In genomic region chr18:63207154-63207790, GRCh38 we compare ENCODE assay signal across 8 cellular contexts.
DNase-seq lines count a peak whose midpoint lies in the region; ATAC-seq and TF ChIP-seq lines count a peak whose summit lies in the region.

No MANE protein-coding gene starts in this region.

- TF ChIP-seq CTCF in GM20000 (IDR thresholded peaks at IDR 0.05; ENCODE audit: extremely low read depth, missing control alignments) (no peak), thyroid gland (IDR thresholded peaks at IDR 0.05) (no peak)

- H3K27ac ChIP-seq in thyroid gland: no peak overlapping the region

- H3K36me3 Mint-ChIP-seq in central memory CD8-positive, alpha-beta T cell (ENCODE audit: insufficient read depth): no peaks in the 10 kb centered on the region

- WGBS in thyroid gland, 2 donors: 86 to 88% methylated on average over 14 of the region's 14 CpGs

- no peaks in the 10 kb centered on the region for H3K27me3 Mint-ChIP-seq in central memory CD8-positive, alpha-beta T cell

- no peak for TF ChIP-seq POLR2A in thyroid gland (IDR thresholded peaks at IDR 0.05)

- peak overlapping the region; percentile 76 for H3K27ac Mint-ChIP-seq in central memory CD8-positive, alpha-beta T cell (ENCODE audit: low read depth)

- H3K4me3 ChIP-seq in thyroid gland (replicated peaks in 1 of 3): no peak overlapping the region

- H3K27me3 ChIP-seq in thyroid gland: no peaks in the 10 kb centered on the region

- peak overlapping the region; percentile 53 for H3K4me3 Mint-ChIP-seq in central memory CD8-positive, alpha-beta T cell

- peaks cover 31 to 33% of the 10 kb centered on the region in 2 donors for H3K4me1 ChIP-seq in thyroid gland

- DNase-seq in COR-L47 (lab: John Stamatoyannopoulos, UW): peak; percentile 79
- peak; percentile 41 for DNase-seq in GM20000 (ENCODE audit: low spot score)
- peak; percentile 84 for DNase-seq in NCI-H345 (lab: John Stamatoyannopoulos, UW)
- DNase-seq in central memory CD8-positive, alpha-beta T cell (ENCODE audit: low spot score in 2 of 2): no peak
- no peak for DNase-seq in thyroid gland
- DNase-seq in kidney tubule cell (ENCODE audit: low spot score): no peak
- no peak for DNase-seq in NCI-H82 treated with DMSO at 0.1 percent for 48 hours (lab: John Stamatoyannopoulos, UW; ENCODE audit: unreplicated experiment)
- no peak for DNase-seq in NCI-H1694 (lab: John Stamatoyannopoulos, UW)

- intact Hi-C loops in thyroid gland (cut with DNase I): no loop called here

- no peaks in the 10 kb centered on the region for H3K9me3 Mint-ChIP-seq in central memory CD8-positive, alpha-beta T cell

- H3K9me3 ChIP-seq in thyroid gland: no peaks in the 10 kb centered on the region

- ATAC-seq in central memory CD8-positive, alpha-beta T cell (replicated peaks; ENCODE audit: extremely low read depth, poor library complexity, severe bottlenecking): no peak

- H3K4me1 Mint-ChIP-seq in central memory CD8-positive, alpha-beta T cell: peaks cover 59% of the 10 kb centered on the region

- no peaks in the 10 kb centered on the region for H3K36me3 ChIP-seq in thyroid gland

Comparison
In these comparisons a context has a peak if more than half of its experiments do, and no peak if none do; other contexts are left out.
1. DNase-seq: peak in COR-L47 (single experiment), GM20000 (single experiment) and NCI-H345 (single experiment); none in central memory CD8-positive, alpha-beta T cell (0 of 2), thyroid gland (0 of 2), kidney tubule cell (single experiment), NCI-H82 treated with DMSO at 0.1 percent for 48 hours (single experiment) and NCI-H1694 (single experiment).